18 cellular contexts compared by ENCODE assay signal in genomic region chr9:136368190-136368589, GRCh38. TPM values are rescaled to one million over a fixed set of nuclear protein-coding genes. Genes with fewer than 3 reads are reported as not detected.
DNase-seq lines count a peak whose midpoint lies in the region; ATAC-seq, FAIRE-seq and TF ChIP-seq lines count a peak whose summit lies in the region.
"Had no signal": no experiment of that assay in that cellular context is flagged by ENCODE, and none has a peak within 500 bp of the region (broad histone marks: within the 10 kb centered on the region; RNA-seq: fewer than 3 reads in every experiment).

No MANE protein-coding gene starts in this region.

- no peak for TF ChIP-seq RAD21 in K562 (CRISPR knock-in tag; conservative IDR thresholded peaks at IDR 0.05 in 1 of 2, IDR thresholded peaks at IDR 0.05 in 1 of 2)

- H3K4me3 ChIP-seq in HEK293 (ENCODE audit: low read depth, low read length) (no peak overlapping the region), K562 (no peak overlapping the region)
- H3K4me3 ChIP-seq: GM23338 had no signal

- no peaks in the 10 kb centered on the region for H3K27me3 ChIP-seq in K562 (ENCODE audit: control insufficient read depth in 2 of 2, insufficient read depth in 2 of 2, low read length in 2 of 2)

- TF ChIP-seq CTCF in HEK293 (tag by site-specific recombination; IDR thresholded peaks at IDR 0.05): no peak
- TF ChIP-seq CTCF in K562 (IDR thresholded peaks at IDR 0.05 in 2 of 3, conservative IDR thresholded peaks at IDR 0.05 in 1 of 3; ENCODE audit: insufficient read depth in 2 of 3, low read depth in 1 of 3, low read length in 3 of 3): no peak

- no peak for DNase-seq in K562 (ENCODE audit: extremely low read depth in 1 of 4, low spot score in 3 of 4)
- no peak for DNase-seq in islet precursor cell
- DNase-seq in posterior cingulate gyrus: no peak
- DNase-seq: DMS79; NCI-H1092 treated with DMSO at 0.1 percent for 48 hours; NCI-H2081; NCI-H2171 treated with DMSO at 0.1 percent for 48 hours; NCI-H446; NCI-H526 treated with DMSO at 0.1 percent for 48 hours; NK-92 treated with Interleukin-12 subunit alpha and Interleukin-12 subunit beta, amount 100 ng/mL, for 24 hours had no signal

- peaks cover 16% of the 10 kb centered on the region for H3K79me2 ChIP-seq in K562 (ENCODE audit: control insufficient read depth, insufficient read depth, low read length)

- intact Hi-C loops in K562 (cut with micrococcal nuclease) (no loop called here), posterior cingulate gyrus (cut with DNase I) (no loop called here)

- H3K36me3 ChIP-seq in HEK293 (ENCODE audit: control insufficient read depth in 2 of 2, insufficient read depth in 1 of 2, low read length in 2 of 2) (no peaks in the 10 kb centered on the region), K562 (ENCODE audit: control insufficient read depth, insufficient read depth, low read length) (peaks cover 63% of the 10 kb centered on the region; the same call in 2 of the 3 replicates)

- no peak for TF ChIP-seq POLR2A in K562 (conservative IDR thresholded peaks at IDR 0.05)

- in situ Hi-C loops in K562 (cut with MboI): no loop called here

- no peaks in the 10 kb centered on the region for H3K9me1 ChIP-seq in K562 (ENCODE audit: control insufficient read depth, insufficient read depth, low read length)

- no peak overlapping the region for H2AFZ ChIP-seq in K562 (ENCODE audit: low read depth, low read length)
- H2AFZ ChIP-seq: GM23338 had no signal

- H3K9me3 ChIP-seq in HEK293 (ENCODE audit: control insufficient read depth, insufficient read depth, low read depth, low read length) (no peaks in the 10 kb centered on the region), K562 (replicated peaks; ENCODE audit: control insufficient read depth, insufficient read depth, low read depth, low read length) (no peaks in the 10 kb centered on the region)

- H3K4me2 ChIP-seq in K562 (ENCODE audit: insufficient read depth, low read length): no peak overlapping the region
- H3K4me2 ChIP-seq: GM23338 had no signal

- H3K9ac ChIP-seq in K562 (ENCODE audit: insufficient read depth in 1 of 2, low read depth in 2 of 2, low read length in 2 of 2): peak overlapping the region in 1 of 2 experiments; percentile 68; a peak in 2 of 4 replicates

- H3K4me1 ChIP-seq in HEK293 (ENCODE audit: control insufficient read depth, insufficient read depth, low read length) (no peaks in the 10 kb centered on the region), K562 (replicated peaks in 1 of 2; ENCODE audit: control insufficient read depth in 2 of 2, insufficient read depth in 2 of 2, low read length in 2 of 2) (peaks cover 11 to 90% of the 10 kb centered on the region in 2 experiments; a peak in 4 of 5 replicates)

- POLR2A ChIA-PET in HEK293 (lab: Yijun Ruan, JAX): no interaction called here
- POLR2A ChIA-PET in K562 (lab: Yijun Ruan, JAX): interaction anchor here (0.6 to 1.2 kb wide), 2 partner anchors 10 to 200 kb away, joined by 3 to 4 read pairs; no protein-coding TSS in a partner anchor

- FAIRE-seq in K562 (lab: Jason Lieb, UNC): no peak
- FAIRE-seq: GM12892, GM18507, RCC 7860 had no signal

- no TSS peak for BruUV-seq in K562 (replicated peaks; lab: Mats Ljungman, UMichigan)

- no peak overlapping the region for H3K27ac ChIP-seq in HEK293 (ENCODE audit: extremely low read depth, low read depth, low read length)
- no peak overlapping the region for H3K27ac ChIP-seq in K562 (ENCODE audit: extremely low read depth, low read depth, low read length)

- WGBS in K562 (ENCODE audit: insufficient coverage, low coverage, missing lambda C conversion rate): 92% methylated on average over 17 of the region's 18 CpGs

- no peak for TF ChIP-seq EP300 in K562 (IDR thresholded peaks at IDR 0.05; ENCODE audit: low read length)

- ATAC-seq in K562: no peak
- ATAC-seq: GM23338, Right ventricle myocardium inferior had no signal

- no peaks in the 10 kb centered on the region for H4K20me1 ChIP-seq in K562 (replicated peaks; ENCODE audit: control insufficient read depth, insufficient read depth, low read length)

- CTCF ChIA-PET in HEK293 (lab: Yijun Ruan, JAX): no interaction called here
- CTCF ChIA-PET in K562 (lab: Yijun Ruan, JAX; ENCODE audit: low intra/inter-chr PET ratio): no interaction called here

RNA-seq across cellular contexts. Expression of gene DNLZ, which starts 4.6 kb away (rescaled TPM):
- 3.5 and 12.0 TPM in 2 replicates for total RNA-seq in K562 (2011; cell fraction: chromatin; rRNA removed; ENCODE audit: low replicate concordance)
- total RNA-seq in K562 (2011; cell fraction: nucleolus; rRNA removed): 9.3 and 11.7 TPM in 2 replicates
- total RNA-seq in K562 (2011; cell fraction: nucleoplasm; rRNA removed): 3.4 and 4.8 TPM in 2 replicates
- total RNA-seq in K562 (2014; rRNA removed) (44.6 and 56.7 TPM in 2 replicates), K562 (2014; rRNA removed; fragmentation: Illumina TruSeq; extraction: Trizol) (2.2 and 3.4 TPM in 2 replicates), K562 (2015; rRNA removed; fragmentation: Illumina TruSeq; extraction: Trizol) (10.0 and 10.8 TPM in 2 replicates), K562 (2021) (25.6 and 25.8 TPM in 2 replicates)
- polyA plus RNA-seq in K562 (2011; rRNA removed) (3.1 and 3.2 TPM in 2 replicates), K562 (2014; fragmentation: Illumina TruSeq; extraction: Trizol) (2.2 and 4.2 TPM in 2 replicates), K562 (2014; fragmentation: Nextera tagmentation; extraction: Ambion mirVana) (under 1 TPM; 0.17 to 0.36 TPM), K562 (2014; rRNA removed) (22.1 and 29.8 TPM in 2 replicates)
- polyA plus RNA-seq in K562 (2011; cell fraction: cytosol; rRNA removed): 7.6 and 27.3 TPM in 2 replicates
- 4.2 and 7.4 TPM in 2 replicates for polyA plus RNA-seq in K562 (2011; cell fraction: nucleus; rRNA removed)
- 8.5 and 15.9 TPM in 2 replicates for polyA plus RNA-seq in K562 (2012)
- 0.28 TPM in 1 of 2 replicates, not detected in the other for polyA minus RNA-seq in K562 (2011; rRNA and poly(A)+ RNA removed)
- 2.6 and 3.4 TPM in 2 replicates for polyA minus RNA-seq in K562 (2011; cell fraction: cytosol; rRNA and poly(A)+ RNA removed)
- polyA minus RNA-seq in K562 (2011; cell fraction: nucleus; rRNA and poly(A)+ RNA removed): 2.9 and 3.6 TPM in 2 replicates

RNA-seq across cellular contexts. Expression of gene CARD9, which starts 5.3 kb away (rescaled TPM):
- total RNA-seq in K562 (2011; cell fraction: chromatin; rRNA removed; ENCODE audit: low replicate concordance): 37.4 and 149 TPM in 2 replicates
- 92.6 and 92.9 TPM in 2 replicates for total RNA-seq in K562 (2011; cell fraction: nucleolus; rRNA removed)
- total RNA-seq in K562 (2011; cell fraction: nucleoplasm; rRNA removed): 39.7 and 46.5 TPM in 2 replicates
- total RNA-seq in K562 (2014; rRNA removed) (37.6 and 40.1 TPM in 2 replicates), K562 (2014; rRNA removed; fragmentation: Illumina TruSeq; extraction: Trizol) (3.5 and 3.6 TPM in 2 replicates), K562 (2015; rRNA removed; fragmentation: Illumina TruSeq; extraction: Trizol) (14.6 and 15.8 TPM in 2 replicates), K562 (2021) (35.6 and 42.7 TPM in 2 replicates)
- polyA plus RNA-seq in K562 (2011; rRNA removed) (9.7 and 27.8 TPM in 2 replicates), K562 (2014; fragmentation: Illumina TruSeq; extraction: Trizol) (4.7 and 13.2 TPM in 2 replicates), K562 (2014; fragmentation: Nextera tagmentation; extraction: Ambion mirVana) (1 to 10 TPM; 1.7 to 2.0 TPM), K562 (2014; rRNA removed) (40.4 and 53.0 TPM in 2 replicates)
- polyA plus RNA-seq in K562 (2011; cell fraction: cytosol; rRNA removed): 10.5 and 13.4 TPM in 2 replicates
- 231 and 234 TPM in 2 replicates for polyA plus RNA-seq in K562 (2011; cell fraction: nucleus; rRNA removed)
- 21.9 and 61.0 TPM in 2 replicates for polyA plus RNA-seq in K562 (2012)
- 4.8 and 5.0 TPM in 2 replicates for polyA minus RNA-seq in K562 (2011; rRNA and poly(A)+ RNA removed)
- 7.2 and 12.8 TPM in 2 replicates for polyA minus RNA-seq in K562 (2011; cell fraction: cytosol; rRNA and poly(A)+ RNA removed)
- polyA minus RNA-seq in K562 (2011; cell fraction: nucleus; rRNA and poly(A)+ RNA removed): 25.8 and 55.4 TPM in 2 replicates
- total RNA-seq: SK-MEL-5 had no signal

RNA-seq across cellular contexts. Expression of gene SNAPC4, which starts 31.8 kb away (rescaled TPM):
- total RNA-seq in K562 (2011; cell fraction: chromatin; rRNA removed; ENCODE audit: low replicate concordance): 42.9 and 79.4 TPM in 2 replicates
- total RNA-seq in K562 (2011; cell fraction: nucleolus; rRNA removed): 32.0 TPM in 2 replicates
- 23.1 and 26.3 TPM in 2 replicates for total RNA-seq in K562 (2011; cell fraction: nucleoplasm; rRNA removed)
- total RNA-seq in K562 (2014; rRNA removed) (14.4 and 15.8 TPM in 2 replicates), K562 (2014; rRNA removed; fragmentation: Illumina TruSeq; extraction: Trizol) (7.1 and 8.8 TPM in 2 replicates), K562 (2015; rRNA removed; fragmentation: Illumina TruSeq; extraction: Trizol) (9.3 and 11.1 TPM in 2 replicates), K562 (2021) (17.1 and 18.7 TPM in 2 replicates)
- polyA plus RNA-seq in K562 (2011; rRNA removed) (4.4 and 4.5 TPM in 2 replicates), K562 (2014; fragmentation: Illumina TruSeq; extraction: Trizol) (8.8 and 9.0 TPM in 2 replicates), K562 (2014; fragmentation: Nextera tagmentation; extraction: Ambion mirVana) (under 1 TPM; 0.21 to 0.46 TPM), K562 (2014; rRNA removed) (18.7 and 21.8 TPM in 2 replicates)
- polyA plus RNA-seq in K562 (2011; cell fraction: cytosol; rRNA removed): 3.2 and 7.4 TPM in 2 replicates
- 16.1 and 32.6 TPM in 2 replicates for polyA plus RNA-seq in K562 (2011; cell fraction: nucleus; rRNA removed)
- 9.7 and 10.5 TPM in 2 replicates for polyA plus RNA-seq in K562 (2012)
- 6.7 and 10.2 TPM in 2 replicates for polyA minus RNA-seq in K562 (2011; rRNA and poly(A)+ RNA removed)
- 6.1 and 7.4 TPM in 2 replicates for polyA minus RNA-seq in K562 (2011; cell fraction: cytosol; rRNA and poly(A)+ RNA removed)
- polyA minus RNA-seq in K562 (2011; cell fraction: nucleus; rRNA and poly(A)+ RNA removed): 8.3 and 11.7 TPM in 2 replicates

RNA-seq across cellular contexts. Expression of gene GPSM1, which starts 40.9 kb away (rescaled TPM):
- total RNA-seq in K562 (2011; cell fraction: chromatin; rRNA removed; ENCODE audit: low replicate concordance): 13.9 and 58.1 TPM in 2 replicates
- 30.3 and 36.2 TPM in 2 replicates for total RNA-seq in K562 (2011; cell fraction: nucleolus; rRNA removed)
- 16.3 and 19.9 TPM in 2 replicates for total RNA-seq in K562 (2011; cell fraction: nucleoplasm; rRNA removed)
- total RNA-seq in K562 (2014; rRNA removed) (12.7 and 16.0 TPM in 2 replicates), K562 (2014; rRNA removed; fragmentation: Illumina TruSeq; extraction: Trizol) (0.54 and 0.76 TPM in 2 replicates), K562 (2015; rRNA removed; fragmentation: Illumina TruSeq; extraction: Trizol) (3.1 and 4.1 TPM in 2 replicates), K562 (2021) (12.4 and 14.2 TPM in 2 replicates)
- polyA plus RNA-seq in K562 (2011; rRNA removed) (5.4 and 6.7 TPM in 2 replicates), K562 (2014; fragmentation: Illumina TruSeq; extraction: Trizol) (1.9 and 5.2 TPM in 2 replicates), K562 (2014; fragmentation: Nextera tagmentation; extraction: Ambion mirVana) (under 1 TPM; 0.04 to 0.10 TPM), K562 (2014; rRNA removed) (9.2 and 10.1 TPM in 2 replicates)
- polyA plus RNA-seq in K562 (2011; cell fraction: cytosol; rRNA removed): 5.4 and 23.3 TPM in 2 replicates
- 21.3 and 47.7 TPM in 2 replicates for polyA plus RNA-seq in K562 (2011; cell fraction: nucleus; rRNA removed)
- polyA plus RNA-seq in K562 (2012): 5.3 and 13.8 TPM in 2 replicates
- polyA minus RNA-seq in K562 (2011; rRNA and poly(A)+ RNA removed): 1.4 and 3.0 TPM in 2 replicates
- polyA minus RNA-seq in K562 (2011; cell fraction: cytosol; rRNA and poly(A)+ RNA removed): 7.8 and 9.2 TPM in 2 replicates
- 12.7 and 13.3 TPM in 2 replicates for polyA minus RNA-seq in K562 (2011; cell fraction: nucleus; rRNA and poly(A)+ RNA removed)
- total RNA-seq: OCI-LY7 had no signal

RNA-seq across cellular contexts. Expression of gene ENTR1, which starts 42.2 kb away (rescaled TPM):
- 129 and 278 TPM in 2 replicates for total RNA-seq in K562 (2011; cell fraction: chromatin; rRNA removed; ENCODE audit: low replicate concordance)
- total RNA-seq in K562 (2011; cell fraction: nucleolus; rRNA removed): 185 and 197 TPM in 2 replicates
- 143 and 151 TPM in 2 replicates for total RNA-seq in K562 (2011; cell fraction: nucleoplasm; rRNA removed)
- total RNA-seq in K562 (2014; rRNA removed): 79.0 and 88.8 TPM in 2 replicates
- total RNA-seq in K562 (2014; rRNA removed; fragmentation: Illumina TruSeq; extraction: Trizol): 38.1 and 38.3 TPM in 2 replicates
- total RNA-seq in K562 (2015; rRNA removed; fragmentation: Illumina TruSeq; extraction: Trizol): 61.3 and 65.5 TPM in 2 replicates
- total RNA-seq in K562 (2021): 101 and 104 TPM in 2 replicates
- 77.3 and 92.6 TPM in 2 replicates for polyA plus RNA-seq in K562 (2011; rRNA removed)
- polyA plus RNA-seq in K562 (2011; cell fraction: cytosol; rRNA removed): 45.3 and 59.9 TPM in 2 replicates
- 432 and 490 TPM in 2 replicates for polyA plus RNA-seq in K562 (2011; cell fraction: nucleus; rRNA removed)
- polyA plus RNA-seq in K562 (2012): 54.6 and 62.9 TPM in 2 replicates
- 72.6 and 75.9 TPM in 2 replicates for polyA plus RNA-seq in K562 (2014; fragmentation: Illumina TruSeq; extraction: Trizol)
- 1 to 10 TPM; 6.7 to 9.6 TPM for polyA plus RNA-seq in K562 (2014; fragmentation: Nextera tagmentation; extraction: Ambion mirVana)
- polyA plus RNA-seq in K562 (2014; rRNA removed): 106 and 108 TPM in 2 replicates
- polyA minus RNA-seq in K562 (2011; rRNA and poly(A)+ RNA removed): 19.2 and 21.9 TPM in 2 replicates
- polyA minus RNA-seq in K562 (2011; cell fraction: cytosol; rRNA and poly(A)+ RNA removed): 33.9 and 46.1 TPM in 2 replicates
- polyA minus RNA-seq in K562 (2011; cell fraction: nucleus; rRNA and poly(A)+ RNA removed): 76.5 and 84.3 TPM in 2 replicates

Comparison
In these comparisons a context has a peak if more than half of its experiments do, and no peak if none do; other contexts are left out.
1. Of the 44 proteins assayed by ChIP-seq in both K562 and HEK293: peak only in K562: none; only in HEK293: KLF1; in both: none; in neither: 43.